In the genomic region with DNA sequence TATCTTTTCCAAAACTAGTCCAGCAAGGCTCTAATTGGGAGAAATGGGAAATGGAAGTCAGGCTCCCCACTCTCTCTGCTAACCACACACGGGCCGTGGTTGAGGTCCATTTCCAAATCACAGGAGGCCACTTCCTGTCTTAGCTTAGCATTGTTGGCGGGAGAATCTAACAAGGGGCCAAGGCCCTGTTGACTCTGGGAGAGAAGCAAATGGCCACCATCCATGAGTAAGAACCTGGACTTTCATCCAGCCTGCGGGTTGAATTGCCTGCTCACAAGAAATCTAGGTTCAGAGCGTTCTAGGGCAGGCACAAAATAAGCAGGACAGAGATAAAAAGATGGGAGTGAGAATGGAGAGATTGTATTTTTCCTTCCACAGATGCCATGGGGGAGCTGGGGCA, we compare ENCODE assay signal across 21 cellular contexts. TPM values are rescaled to one million over a fixed set of nuclear protein-coding genes. Genes with fewer than 3 reads are reported as not detected.
DNase-seq lines count a peak whose midpoint lies in the region; ATAC-seq and TF ChIP-seq lines count a peak whose summit lies in the region.
"Had no signal": no experiment of that assay in that cellular context is flagged by ENCODE, and none has a peak within 500 bp of the region (broad histone marks: within the 10 kb centered on the region; RNA-seq: fewer than 3 reads in every experiment).

No MANE protein-coding gene starts in this region.

- peaks cover 10% of the 10 kb centered on the region for H3K27me3 Mint-ChIP-seq in endothelial cell (ENCODE audit: unreplicated experiment)

- TF ChIP-seq CTCF in gastrocnemius medialis (IDR thresholded peaks at IDR 0.05 in 4 of 5, conservative IDR thresholded peaks at IDR 0.05 in 1 of 5) (no peak), endothelial cell (IDR thresholded peaks at IDR 0.05; ENCODE audit: unreplicated experiment) (no peak)

- in situ Hi-C loops in gastrocnemius medialis (cut with MboI; ENCODE audit: low sequenced_read_pairs in 4 of 4), result no loop called here

- peaks cover 9% of the 10 kb centered on the region for H3K4me1 Mint-ChIP-seq in endothelial cell (ENCODE audit: unreplicated experiment)

- H3K36me3 Mint-ChIP-seq in endothelial cell (ENCODE audit: low read depth, unreplicated experiment), result no peaks in the 10 kb centered on the region
- H3K36me3 Mint-ChIP-seq: brain had no signal

- H3K9me3 ChIP-seq in right cardiac atrium (ENCODE audit: control insufficient read depth, low read length) (no peaks in the 10 kb centered on the region), gastrocnemius medialis (no peaks in the 10 kb centered on the region)
- H3K9me3 ChIP-seq: colonic mucosa, neutrophil had no signal

- DNase-seq in CD1c-positive myeloid dendritic cell (ENCODE audit: extremely low spot score) (peak; percentile 61), amniotic epithelial cell (ENCODE audit: low read depth) (peak; percentile 44), right cardiac atrium (peak in 1 of 3 donors; percentile 59), gastrocnemius medialis (peak; percentile 12 to 44), endothelial cell (ENCODE audit: low spot score) (no peak), hypothalamus (lab: John Stamatoyannopoulos, UW) (no peak), NCI-H1694 treated with DMSO at 0.1 percent for 48 hours (lab: John Stamatoyannopoulos, UW) (no peak)
- DNase-seq: C1 segment of cervical spinal cord; colonic mucosa; DMS 273 treated with DMSO at 0.1 percent for 48 hours; foreskin melanocyte; NCI-H1436; NCI-H2171; NCI-H524 treated with DMSO at 0.1 percent for 48 hours; stimulated activated CD4-positive, alpha-beta T cell treated with anti-CD3 and anti-CD28 coated beads, Interleukin-12 subunit alpha, Interleukin-12 subunit beta, amount 100 ng/mL, for 4 hours; SW 1271 had no signal

- no peaks in the 10 kb centered on the region for H3K9me3 Mint-ChIP-seq in endothelial cell (ENCODE audit: unreplicated experiment)
- H3K9me3 Mint-ChIP-seq: activated naive CD4-positive, alpha-beta T cell treated with anti-CD3 and anti-CD28 coated beads, Interleukin-2, amount 50 U/mL, for 72 hours; activated T-helper 1 cell treated with anti-CD3 and anti-CD28 coated beads, Interleukin-12 subunit alpha, Interleukin-12 subunit beta, Interleukin-2, Interleukin-4 antibody, amounts not matched to agents 30 ng/mL and 10 ng/mL and 1 ng/mL, durations not matched to agents 14 hours and 24 hours and 36 hours had no signal

- H3K27ac Mint-ChIP-seq in endothelial cell (ENCODE audit: unreplicated experiment), result no peak overlapping the region
- H3K27ac Mint-ChIP-seq: activated naive CD4-positive, alpha-beta T cell treated with anti-CD3 and anti-CD28 coated beads, Interleukin-2, amount 50 U/mL, for 72 hours; activated T-helper 1 cell treated with anti-CD3 and anti-CD28 coated beads, Interleukin-12 subunit alpha, Interleukin-12 subunit beta, Interleukin-2, Interleukin-4 antibody, amounts not matched to agents 30 ng/mL and 10 ng/mL and 1 ng/mL, durations not matched to agents 14 hours and 24 hours and 36 hours had no signal

- no peak overlapping the region for H3K4me3 Mint-ChIP-seq in endothelial cell (ENCODE audit: unreplicated experiment)
- H3K4me3 Mint-ChIP-seq: activated T-helper 1 cell treated with anti-CD3 and anti-CD28 coated beads, Interleukin-12 subunit alpha, Interleukin-12 subunit beta, Interleukin-2, Interleukin-4 antibody, amounts not matched to agents 30 ng/mL and 10 ng/mL and 1 ng/mL, durations not matched to agents 14 hours and 24 hours and 36 hours had no signal

- H3K4me3 ChIP-seq in right cardiac atrium (ENCODE audit: low read length) (no peak overlapping the region), gastrocnemius medialis (no peak overlapping the region)
- H3K4me3 ChIP-seq: colonic mucosa had no signal

- H3K27ac ChIP-seq in right cardiac atrium (ENCODE audit: low read length) (no peak overlapping the region), gastrocnemius medialis (peak overlapping the region in 3 of 4 donors; percentile 3 to 43 (median 35))
- H3K27ac ChIP-seq: colonic mucosa, neutrophil had no signal

- intact Hi-C loops in right cardiac atrium (cut with DNase I), result no loop called here
- intact Hi-C loops in gastrocnemius medialis (cut with DNase I; ENCODE audit: low total_unique reads), result no loop called here

- H3K36me3 ChIP-seq in gastrocnemius medialis, result no peaks in the 10 kb centered on the region
- H3K36me3 ChIP-seq: colonic mucosa, neutrophil had no signal

- 53% methylated on average over 5 of the region's 5 CpGs for WGBS in right cardiac atrium

- H3K4me1 ChIP-seq in right cardiac atrium (ENCODE audit: control insufficient read depth, insufficient read depth, low read length) (no peaks in the 10 kb centered on the region), gastrocnemius medialis (no peaks in the 10 kb centered on the region)
- H3K4me1 ChIP-seq: colonic mucosa had no signal

- peak; percentile 25 to 26 for ATAC-seq in right cardiac atrium
- no peak for ATAC-seq in gastrocnemius medialis
- no peak for ATAC-seq in GM21360 (IDR thresholded peaks at IDR 0.05; ENCODE audit: unreplicated experiment)
- ATAC-seq: activated naive CD4-positive, alpha-beta T cell treated with anti-CD3 and anti-CD28 coated beads, Interleukin-2, amount 50 U/mL, for 72 hours had no signal

- no peaks in the 10 kb centered on the region for H3K27me3 ChIP-seq in right cardiac atrium (ENCODE audit: control insufficient read depth, insufficient read depth)
- H3K27me3 ChIP-seq in gastrocnemius medialis, result peaks cover 9 to 13% (median 12%) of the 10 kb centered on the region in 3 donors

- TF ChIP-seq POLR2A in gastrocnemius medialis (IDR thresholded peaks at IDR 0.05), result no peak

RNA-seq across cellular contexts. Expression of a gene that starts 5.7 kb away (rescaled TPM):
- total RNA-seq in right cardiac atrium (10 to 100 TPM in 1 of 4 donors, 1 to 10 TPM in 3; 2.0 to 10.1 (median 3.7) TPM), gastrocnemius medialis (1 to 10 TPM in 3 of 4 donors, under 1 TPM in 1; 0.80 to 3.1 (median 1.4) TPM), endothelial cell (ENCODE audit: unreplicated experiment) (0.44 TPM)
- 2.3 TPM for polyA plus RNA-seq in right cardiac atrium
- total RNA-seq: activated naive CD4-positive, alpha-beta T cell treated with anti-CD3 and anti-CD28 coated beads, Interleukin-2, amount 50 U/mL, for 72 hours; activated T-helper 1 cell treated with anti-CD3 and anti-CD28 coated beads, Interleukin-12 subunit alpha, Interleukin-12 subunit beta, Interleukin-2, Interleukin-4 antibody, amounts not matched to agents 30 ng/mL and 10 ng/mL and 1 ng/mL, durations not matched to agents 14 hours and 24 hours and 36 hours had no signal

Comparison
In these comparisons a context has a peak if more than half of its experiments do, and no peak if none do; other contexts are left out.
1. DNase-seq: peak in CD1c-positive myeloid dendritic cell (single experiment), amniotic epithelial cell (single experiment) and gastrocnemius medialis (2 of 2); none in endothelial cell (single experiment), hypothalamus (0 of 51) and NCI-H1694 treated with DMSO at 0.1 percent for 48 hours (single experiment).
2. ATAC-seq: peak in right cardiac atrium (2 of 2); none in gastrocnemius medialis (0 of 2) and GM21360 (single experiment).